16 cellular contexts compared by ENCODE assay signal in genomic region chr2:118604346-118604745, GRCh38.
"Had no signal": no experiment of that assay in that cellular context is flagged by ENCODE, and none has a peak within 500 bp of the region (broad histone marks: within the 10 kb centered on the region; RNA-seq: fewer than 3 reads in every experiment).

No MANE protein-coding gene starts in this region.

- ATAC-seq: effector memory CD8-positive, alpha-beta T cell; left lung; lower lobe of right lung had no signal

- H3K27ac ChIP-seq: dorsolateral prefrontal cortex, esophagus squamous epithelium, left lung, lower lobe of right lung, sigmoid colon, skin epidermis had no signal

- DNase-seq: central memory CD4-positive, alpha-beta T cell; cortex of kidney; dorsolateral prefrontal cortex; effector memory CD8-positive, alpha-beta T cell; esophagus squamous epithelium; foreskin fibroblast; left lung; lower lobe of right lung; midbrain; naive B cell; nephron progenitor cell; sigmoid colon; stimulated activated CD4-positive, alpha-beta T cell treated with anti-CD3 and anti-CD28 coated beads, Interleukin-12 subunit alpha, Interleukin-12 subunit beta, amount 100 ng/mL, for 4 hours; stimulated activated naive CD4-positive, alpha-beta T cell treated with Interleukin-2 at 50 U/mL for 16 hours; trophoblast cell had no signal

- H3K4me1 ChIP-seq: esophagus squamous epithelium, left lung, lower lobe of right lung, sigmoid colon had no signal

- H3K9me3 ChIP-seq: esophagus squamous epithelium, left lung had no signal

- H3K4me3 ChIP-seq: dorsolateral prefrontal cortex, esophagus squamous epithelium, left lung, lower lobe of right lung, sigmoid colon, skin epidermis had no signal

- H3K27me3 ChIP-seq: esophagus squamous epithelium, left lung, sigmoid colon had no signal

- H3K36me3 ChIP-seq: esophagus squamous epithelium, left lung, lower lobe of right lung, sigmoid colon had no signal
